ENCODE assay signal across 11 cellular contexts in genomic region chr7:27101188-27101905, GRCh38. TPM values are rescaled to one million over a fixed set of nuclear protein-coding genes. Genes with fewer than 3 reads are reported as not detected.
A peak's percentile ranks its signal among the peaks of the same experiment; 100 is the strongest.
DNase-seq lines count a peak whose midpoint lies in the region; ATAC-seq, FAIRE-seq and TF ChIP-seq lines count a peak whose summit lies in the region.
"Had no signal": no experiment of that assay in that cellular context is flagged by ENCODE, and none has a peak within 500 bp of the region (broad histone marks: within the 10 kb centered on the region; RNA-seq: fewer than 3 reads in every experiment).

No MANE protein-coding gene starts in this region.

- TF ChIP-seq EP300 in sigmoid colon (IDR thresholded peaks at IDR 0.05), result no peak

- no peaks in the 10 kb centered on the region for H3K9me3 ChIP-seq in kidney (ENCODE audit: control insufficient read depth in 1 of 2, low read length in 2 of 2)
- no peaks in the 10 kb centered on the region for H3K9me3 ChIP-seq in sigmoid colon

- CTCF ChIA-PET in MCF 10A (lab: Yijun Ruan, JAX), result interaction anchor here (1.2 to 6.6 kb wide), 8 partner anchors 10 to 419 kb away, joined by 3 to 198 read pairs (median 12); partner anchors contain the start of gene HOXA5

- intact Hi-C loops in MCF 10A (cut with micrococcal nuclease), result no loop called here
- intact Hi-C loops in kidney (cut with DNase I), result no loop called here
- intact Hi-C loops in sigmoid colon (cut with DNase I), result loop anchor here (5.0 kb wide), 1 partner anchor 66 kb away; the partner anchor contains the start of gene HOXA9

- no peaks in the 10 kb centered on the region for H3K27me3 Mint-ChIP-seq in MCF 10A (ENCODE audit: insufficient read depth, unreplicated experiment)
- peaks cover 56% of the 10 kb centered on the region for H3K27me3 Mint-ChIP-seq in activated T-helper 17 cell treated with anti-CD3 and anti-CD28 coated beads, Interleukin-2, amount 50 U/mL, for 72 hours

- H3K27ac ChIP-seq in kidney (ENCODE audit: low read depth in 2 of 2, low read length in 2 of 2) (peak overlapping the region; percentile 73 to 78), sigmoid colon (peak overlapping the region; percentile 93 to 99 (median 94))

- no TSS peak for BruUV-seq in MCF 10A (replicated peaks; lab: Mats Ljungman, UMichigan)

- POLR2A ChIA-PET in MCF 10A (lab: Yijun Ruan, JAX), result interaction anchor here (0.6 to 12.8 kb wide), 10 partner anchors 7 to 402 kb away, joined by 3 to 663 read pairs (median 90); partner anchors contain the start of genes HOXA5 and SKAP2

- no peaks in the 10 kb centered on the region for H3K27me3 ChIP-seq in sigmoid colon

- H3K36me3 ChIP-seq in kidney (ENCODE audit: control insufficient read depth in 1 of 2, insufficient read depth in 2 of 2, low read length in 2 of 2) (no peaks in the 10 kb centered on the region), sigmoid colon (no peaks in the 10 kb centered on the region)

- no peak for ATAC-seq in activated T-helper 17 cell treated with anti-CD3 and anti-CD28 coated beads, Interleukin-2, amount 50 U/mL, for 72 hours (replicated peaks)
- ATAC-seq: activated CD8-positive, alpha-beta T cell treated with anti-CD3 and anti-CD28 coated beads, Interleukin-2, amount 10 ng/mL, durations not matched to agents 7 days and 5 days; GM12878 had no signal

- DNase-seq in HT-29 (ENCODE audit: low spot score) (peak; percentile 42), MCF 10A (ENCODE audit: unreplicated experiment) (peak; percentile 59), kidney (no peak), sigmoid colon (peak; percentile 78), GM03348 (ENCODE audit: low spot score) (no peak), SW480 (ENCODE audit: low spot score) (no peak)
- no peak for DNase-seq in stimulated activated naive CD4-positive, alpha-beta T cell treated with Interleukin-2 at 50 U/mL for 16 hours (lab: John Stamatoyannopoulos, UW)
- DNase-seq: activated CD8-positive, alpha-beta T cell treated with anti-CD3 and anti-CD28 coated beads, Interleukin-2, amount 10 ng/mL, durations not matched to agents 7 days and 5 days; SIG-M5 had no signal

- H3K4me1 Mint-ChIP-seq in MCF 10A (ENCODE audit: insufficient read depth, unreplicated experiment), result peaks cover 60% of the 10 kb centered on the region
- peaks cover 18% of the 10 kb centered on the region for H3K4me1 Mint-ChIP-seq in activated T-helper 17 cell treated with anti-CD3 and anti-CD28 coated beads, Interleukin-2, amount 50 U/mL, for 72 hours

- H3K36me3 Mint-ChIP-seq in MCF 10A (ENCODE audit: insufficient read depth, unreplicated experiment), result peaks cover 53% of the 10 kb centered on the region
- H3K36me3 Mint-ChIP-seq in activated T-helper 17 cell treated with anti-CD3 and anti-CD28 coated beads, Interleukin-2, amount 50 U/mL, for 72 hours (ENCODE audit: low read depth), result peaks cover 37% of the 10 kb centered on the region

- TF ChIP-seq CTCF in MCF 10A (IDR thresholded peaks at IDR 0.05; ENCODE audit: unreplicated experiment) (no peak), kidney (IDR thresholded peaks at IDR 0.05; ENCODE audit: borderline replicate concordance, extremely low read depth, insufficient read depth) (no peak), sigmoid colon (IDR thresholded peaks at IDR 0.05) (no peak)

- H3K4me3 ChIP-seq in kidney (ENCODE audit: low read length in 2 of 2), result peak overlapping the region; percentile 35 to 44
- H3K4me3 ChIP-seq in sigmoid colon, result peak overlapping the region; percentile 34 to 53 (median 44)
- H3K4me3 ChIP-seq: GM12878 had no signal

- peak overlapping the region; percentile 83 for H3K4me3 Mint-ChIP-seq in MCF 10A (ENCODE audit: unreplicated experiment)
- H3K4me3 Mint-ChIP-seq in activated T-helper 17 cell treated with anti-CD3 and anti-CD28 coated beads, Interleukin-2, amount 50 U/mL, for 72 hours, result no peak overlapping the region

- H3K27ac Mint-ChIP-seq in MCF 10A (ENCODE audit: low read depth, unreplicated experiment), result peak overlapping the region; percentile 99
- no peak overlapping the region for H3K27ac Mint-ChIP-seq in activated T-helper 17 cell treated with anti-CD3 and anti-CD28 coated beads, Interleukin-2, amount 50 U/mL, for 72 hours
- H3K27ac Mint-ChIP-seq: activated CD8-positive, alpha-beta T cell treated with anti-CD3 and anti-CD28 coated beads, Interleukin-2, amount 10 ng/mL, durations not matched to agents 7 days and 5 days had no signal

- H3K4me1 ChIP-seq in kidney (ENCODE audit: control insufficient read depth in 1 of 2, insufficient read depth in 1 of 2, low read depth in 1 of 2, low read length in 2 of 2), result peaks cover 9 to 22% of the 10 kb centered on the region in 2 donors
- peaks cover 0 to 63% (median 32%) of the 10 kb centered on the region in 4 donors for H3K4me1 ChIP-seq in sigmoid colon

- peak overlapping the region in 1 of 2 donors; percentile 46 for H3K9ac ChIP-seq in kidney (ENCODE audit: low read length in 2 of 2)

- no peak for TF ChIP-seq POLR2A in sigmoid colon (IDR thresholded peaks at IDR 0.05)

- FAIRE-seq in kidney (lab: Jason Lieb, UNC), result no peak
- FAIRE-seq: GM12878 had no signal

- 22 to 55% methylated on average over 23 of the region's 23 CpGs for whole genome bisulfite sequencing in sigmoid colon, 2 donors

- no peaks in the 10 kb centered on the region for H3K9me3 Mint-ChIP-seq in MCF 10A (ENCODE audit: unreplicated experiment)
- H3K9me3 Mint-ChIP-seq in activated T-helper 17 cell treated with anti-CD3 and anti-CD28 coated beads, Interleukin-2, amount 50 U/mL, for 72 hours, result no peaks in the 10 kb centered on the region

RNA-seq across cellular contexts. Expression of gene HOXA2, which starts 1.1 kb away (rescaled TPM):
- 6.6 and 7.3 TPM in 2 replicates for total RNA-seq in HT-29 (2014; rRNA removed; shearing (Covaris generic))
- total RNA-seq in MCF 10A (2022) (1.2 and 1.4 TPM in 2 replicates), kidney (2.9 TPM), sigmoid colon (1 to 10 TPM; 1.6 to 4.3 (median 3.2) TPM)
- polyA plus RNA-seq in kidney (ENCODE audit: insufficient read depth, low read depth, low replicate concordance) (1.3 TPM), sigmoid colon (1 to 10 TPM in 1 of 3 donors, under 1 TPM in 2; 0.60 to 1.9 (median 0.69) TPM)
- total RNA-seq in activated T-helper 17 cell treated with anti-CD3 and anti-CD28 coated beads, Interleukin-2, amount 50 U/mL, for 72 hours, result not detected
- total RNA-seq: activated CD8-positive, alpha-beta T cell treated with anti-CD3 and anti-CD28 coated beads, Interleukin-2, amount 10 ng/mL, durations not matched to agents 7 days and 5 days; GM12878 had no signal
- polyA plus RNA-seq: GM12878 had no signal

RNA-seq across cellular contexts. Expression of gene HOXA1, which starts 5.5 kb away (rescaled TPM):
- 2.0 and 3.9 TPM in 2 replicates for total RNA-seq in HT-29 (2014; rRNA removed; shearing (Covaris generic))
- total RNA-seq in MCF 10A (2022) (5.6 and 7.1 TPM in 2 replicates), kidney (2.4 TPM), sigmoid colon (1 to 10 TPM in 2 of 4 donors, under 1 TPM in 2; 0.14 to 1.1 (median 0.95) TPM)
- polyA plus RNA-seq in kidney (ENCODE audit: insufficient read depth, low read depth, low replicate concordance) (1.1 TPM), sigmoid colon (1 to 10 TPM in 2 of 3 donors, under 1 TPM in 1; 0.69 to 2.4 (median 2.0) TPM)
- total RNA-seq in activated T-helper 17 cell treated with anti-CD3 and anti-CD28 coated beads, Interleukin-2, amount 50 U/mL, for 72 hours, result under 1 TPM in 1 of 2 donors, not detected in 1; 0.39 TPM

RNA-seq across cellular contexts. Expression of gene HOXA4, which starts 29.2 kb away (rescaled TPM):
- total RNA-seq in HT-29 (2014; rRNA removed; shearing (Covaris generic)), result 2.2 and 3.7 TPM in 2 replicates
- 2.6 and 3.7 TPM in 2 replicates for total RNA-seq in MCF 10A (2022)
- total RNA-seq in kidney, result 11.2 TPM
- 13.0 TPM for polyA plus RNA-seq in kidney (ENCODE audit: insufficient read depth, low read depth, low replicate concordance)
- total RNA-seq in sigmoid colon, result 1 to 10 TPM; 2.0 to 4.2 (median 2.9) TPM
- 1 to 10 TPM in 2 of 3 donors, not detected in 1; 1.8 to 4.8 TPM for polyA plus RNA-seq in sigmoid colon
- total RNA-seq in activated T-helper 17 cell treated with anti-CD3 and anti-CD28 coated beads, Interleukin-2, amount 50 U/mL, for 72 hours, result under 1 TPM in 1 of 2 donors, not detected in 1; 0.26 TPM
- total RNA-seq: activated CD8-positive, alpha-beta T cell treated with anti-CD3 and anti-CD28 coated beads, Interleukin-2, amount 10 ng/mL, durations not matched to agents 7 days and 5 days; GM12878 had no signal

RNA-seq across cellular contexts. Expression of gene HOXA5, which starts 42.1 kb away (rescaled TPM):
- 22.1 and 29.3 TPM in 2 replicates for total RNA-seq in HT-29 (2014; rRNA removed; shearing (Covaris generic))
- total RNA-seq in MCF 10A (2022), result 7.4 and 8.8 TPM in 2 replicates
- total RNA-seq in kidney, result 38.0 TPM
- 19.4 TPM for polyA plus RNA-seq in kidney (ENCODE audit: insufficient read depth, low read depth, low replicate concordance)
- total RNA-seq in sigmoid colon, result 10 to 100 TPM in 3 of 4 donors, 1 to 10 TPM in 1; 9.2 to 12.2 (median 11.2) TPM
- polyA plus RNA-seq in sigmoid colon, result 10 to 100 TPM in 1 of 3 donors, 1 to 10 TPM in 2; 3.2 to 14.3 (median 7.8) TPM
- total RNA-seq in activated T-helper 17 cell treated with anti-CD3 and anti-CD28 coated beads, Interleukin-2, amount 50 U/mL, for 72 hours, result not detected
- total RNA-seq: activated CD8-positive, alpha-beta T cell treated with anti-CD3 and anti-CD28 coated beads, Interleukin-2, amount 10 ng/mL, durations not matched to agents 7 days and 5 days had no signal

RNA-seq across cellular contexts. Expression of gene HOXA6, which starts 46.2 kb away (rescaled TPM):
- 25.5 and 28.1 TPM in 2 replicates for total RNA-seq in HT-29 (2014; rRNA removed; shearing (Covaris generic))
- total RNA-seq in MCF 10A (2022) (0.96 and 2.0 TPM in 2 replicates), kidney (22.0 TPM), sigmoid colon (1 to 10 TPM; 4.2 to 10.0 (median 4.5) TPM)
- polyA plus RNA-seq in kidney (ENCODE audit: insufficient read depth, low read depth, low replicate concordance) (1.1 TPM), sigmoid colon (1 to 10 TPM in 2 of 3 donors, not detected in 1; 1.6 to 8.1 TPM)
- total RNA-seq in activated T-helper 17 cell treated with anti-CD3 and anti-CD28 coated beads, Interleukin-2, amount 50 U/mL, for 72 hours, result not detected
- total RNA-seq: activated CD8-positive, alpha-beta T cell treated with anti-CD3 and anti-CD28 coated beads, Interleukin-2, amount 10 ng/mL, durations not matched to agents 7 days and 5 days; GM12878 had no signal

Comparison
In these comparisons a context has a peak if more than half of its experiments do, and no peak if none do; other contexts are left out.
1. DNase-seq: peak in HT-29 (single experiment), MCF 10A (single experiment) and sigmoid colon (single experiment); none in kidney (single experiment), GM03348 (single experiment), stimulated activated naive CD4-positive, alpha-beta T cell treated with Interleukin-2 at 50 U/mL for 16 hours (single experiment) and SW480 (single experiment).